16 cellular contexts compared by ENCODE assay signal in genomic region chr6:157182503-157183254, GRCh38.
DNase-seq lines count a peak whose midpoint lies in the region; ATAC-seq lines count a peak whose summit lies in the region.
"Had no signal": no experiment of that assay in that cellular context is flagged by ENCODE, and none has a peak within 500 bp of the region (broad histone marks: within the 10 kb centered on the region; RNA-seq: fewer than 3 reads in every experiment).

No MANE protein-coding gene starts in this region.

- H3K27me3 Mint-ChIP-seq in activated naive CD4-positive, alpha-beta T cell treated with anti-CD3 and anti-CD28 coated beads, Interleukin-2, amount 10 ng/mL, durations not matched to agents 7 days and 5 days: no peaks in the 10 kb centered on the region
- H3K27me3 Mint-ChIP-seq: naive B cell had no signal

- H3K4me3 Mint-ChIP-seq in activated naive CD4-positive, alpha-beta T cell treated with anti-CD3 and anti-CD28 coated beads, Interleukin-2, amount 10 ng/mL, durations not matched to agents 7 days and 5 days: no peak overlapping the region
- no peak overlapping the region for H3K4me3 Mint-ChIP-seq in stimulated activated effector memory CD8-positive, alpha-beta T cell treated with anti-CD3 and anti-CD28 coated beads, Interleukin-12 subunit alpha, Interleukin-12 subunit beta, amount 100 ng/mL, for 72 hours
- H3K4me3 Mint-ChIP-seq: naive B cell had no signal

- peaks cover 19% of the 10 kb centered on the region for H3K4me1 Mint-ChIP-seq in activated naive CD4-positive, alpha-beta T cell treated with anti-CD3 and anti-CD28 coated beads, Interleukin-2, amount 10 ng/mL, durations not matched to agents 7 days and 5 days
- H3K4me1 Mint-ChIP-seq in stimulated activated effector memory CD8-positive, alpha-beta T cell treated with anti-CD3 and anti-CD28 coated beads, Interleukin-12 subunit alpha, Interleukin-12 subunit beta, amount 100 ng/mL, for 72 hours: peaks cover 11% of the 10 kb centered on the region

- ATAC-seq in left lobe of liver: peak; percentile 13
- ATAC-seq in stimulated activated effector memory CD8-positive, alpha-beta T cell treated with anti-CD3 and anti-CD28 coated beads, Interleukin-12 subunit alpha, Interleukin-12 subunit beta, amount 100 ng/mL, for 72 hours: no peak

- DNase-seq in activated naive CD4-positive, alpha-beta T cell treated with anti-CD3 and anti-CD28 coated beads, Interleukin-2, amount 10 ng/mL, durations not matched to agents 7 days and 5 days: no peak
- no peak for DNase-seq in activated naive CD4-positive, alpha-beta T cell (lab: John Stamatoyannopoulos, UW)
- DNase-seq in SK-MEL-5 (ENCODE audit: low read depth, low spot score) (peak; percentile 30), left lobe of liver (ENCODE audit: low spot score) (no peak), NOMO-1 treated with dmso at 0.1 percent for 144 hours (lab: John Stamatoyannopoulos, UW; ENCODE audit: unreplicated experiment) (no peak), NCI-H187 (lab: John Stamatoyannopoulos, UW) (no peak), hippocampal formation (lab: John Stamatoyannopoulos, UW) (no peak)
- DNase-seq in stimulated activated effector memory CD8-positive, alpha-beta T cell treated with anti-CD3 and anti-CD28 coated beads, Interleukin-12 subunit alpha, Interleukin-12 subunit beta, amount 100 ng/mL, for 72 hours (ENCODE audit: low spot score in 2 of 2): no peak
- DNase-seq: adrenal gland, foreskin keratinocyte, GF-D8, naive B cell, NCI-H1417, NCI-H226, Right ventricle myocardium superior, T-helper 9 cell had no signal

- in situ Hi-C loops in SK-MEL-5 (cut with HindIII; ENCODE audit: low pct_unique_long_range_greater_than_20kb, low sequenced_read_pairs): no loop called here

- peaks cover 24% of the 10 kb centered on the region for H3K36me3 Mint-ChIP-seq in activated naive CD4-positive, alpha-beta T cell treated with anti-CD3 and anti-CD28 coated beads, Interleukin-2, amount 10 ng/mL, durations not matched to agents 7 days and 5 days
- H3K36me3 Mint-ChIP-seq in stimulated activated effector memory CD8-positive, alpha-beta T cell treated with anti-CD3 and anti-CD28 coated beads, Interleukin-12 subunit alpha, Interleukin-12 subunit beta, amount 100 ng/mL, for 72 hours: peaks cover 50% of the 10 kb centered on the region

- no peaks in the 10 kb centered on the region for H3K9me3 Mint-ChIP-seq in activated naive CD4-positive, alpha-beta T cell treated with anti-CD3 and anti-CD28 coated beads, Interleukin-2, amount 10 ng/mL, durations not matched to agents 7 days and 5 days
- H3K9me3 Mint-ChIP-seq in stimulated activated effector memory CD8-positive, alpha-beta T cell treated with anti-CD3 and anti-CD28 coated beads, Interleukin-12 subunit alpha, Interleukin-12 subunit beta, amount 100 ng/mL, for 72 hours: no peaks in the 10 kb centered on the region
- H3K9me3 Mint-ChIP-seq: naive B cell had no signal

- peak overlapping the region; percentile 20 for H3K27ac Mint-ChIP-seq in activated naive CD4-positive, alpha-beta T cell treated with anti-CD3 and anti-CD28 coated beads, Interleukin-2, amount 10 ng/mL, durations not matched to agents 7 days and 5 days
- H3K27ac Mint-ChIP-seq in stimulated activated effector memory CD8-positive, alpha-beta T cell treated with anti-CD3 and anti-CD28 coated beads, Interleukin-12 subunit alpha, Interleukin-12 subunit beta, amount 100 ng/mL, for 72 hours: peak overlapping the region; percentile 44

- CTCF ChIA-PET in activated naive CD4-positive, alpha-beta T cell treated with anti-CD3 and anti-CD28 coated beads, Interleukin-2, amount 10 ng/mL, durations not matched to agents 7 days and 5 days (lab: Charles Lee): interaction anchor here (6.1 kb wide), 1 partner anchor 149 kb away, joined by 49 read pairs; no protein-coding TSS in a partner anchor
